8 cellular contexts compared by ENCODE assay signal in genomic region chr18:76349067-76349715, GRCh38.
DNase-seq lines count a peak whose midpoint lies in the region; ATAC-seq and TF ChIP-seq lines count a peak whose summit lies in the region.

No MANE protein-coding gene starts in this region.

- no peak overlapping the region for H3K4me3 Mint-ChIP-seq in activated naive CD8-positive, alpha-beta T cell treated with anti-CD3 and anti-CD28 coated beads, Interleukin-2, amount 50 U/mL, for 24 hours

- H3K27me3 Mint-ChIP-seq in activated naive CD8-positive, alpha-beta T cell treated with anti-CD3 and anti-CD28 coated beads, Interleukin-2, amount 50 U/mL, for 24 hours, result peaks cover 8% of the 10 kb centered on the region

- peak overlapping the region; percentile 32 for H3K27ac Mint-ChIP-seq in activated naive CD8-positive, alpha-beta T cell treated with anti-CD3 and anti-CD28 coated beads, Interleukin-2, amount 50 U/mL, for 24 hours

- H3K27ac ChIP-seq in right atrium auricular region, result no peak overlapping the region

- H3K9me3 Mint-ChIP-seq in activated naive CD8-positive, alpha-beta T cell treated with anti-CD3 and anti-CD28 coated beads, Interleukin-2, amount 50 U/mL, for 24 hours, result peaks cover 2% of the 10 kb centered on the region

- peaks cover 0 to 4% of the 10 kb centered on the region in 2 donors for H3K4me1 ChIP-seq in right atrium auricular region

- H3K36me3 ChIP-seq in right atrium auricular region, result no peaks in the 10 kb centered on the region

- no peaks in the 10 kb centered on the region for H3K9me3 ChIP-seq in right atrium auricular region

- no peak overlapping the region for H3K4me3 ChIP-seq in right atrium auricular region

- peaks cover 6% of the 10 kb centered on the region for H3K4me1 Mint-ChIP-seq in activated naive CD8-positive, alpha-beta T cell treated with anti-CD3 and anti-CD28 coated beads, Interleukin-2, amount 50 U/mL, for 24 hours

- DNase-seq in DMS153 treated with DMSO at 0.1 percent for 48 hours (lab: John Stamatoyannopoulos, UW; ENCODE audit: unreplicated experiment) (peak; percentile 83), NCI-H1105 (lab: John Stamatoyannopoulos, UW) (peak; percentile 64), SKM-1 (lab: John Stamatoyannopoulos, UW; ENCODE audit: unreplicated experiment) (peak; percentile 82), right atrium auricular region (ENCODE audit: low spot score) (peak; percentile 82), retina (peak; percentile 88)
- DNase-seq in activated naive CD8-positive, alpha-beta T cell treated with anti-CD3 and anti-CD28 coated beads, Interleukin-2, amount 50 U/mL, for 24 hours, result peak; percentile 70

- TF ChIP-seq CTCF in right atrium auricular region (IDR thresholded peaks at IDR 0.05), result peak; percentile 78 to 89

- H3K27me3 ChIP-seq in right atrium auricular region, result no peaks in the 10 kb centered on the region

- peak; percentile 59 for ATAC-seq in GM21825 (IDR thresholded peaks at IDR 0.05; ENCODE audit: unreplicated experiment)
- peak; percentile 34 for ATAC-seq in activated naive CD8-positive, alpha-beta T cell treated with anti-CD3 and anti-CD28 coated beads, Interleukin-2, amount 50 U/mL, for 24 hours
- no peak for ATAC-seq in HG02571 (IDR thresholded peaks at IDR 0.05; ENCODE audit: unreplicated experiment)

- peaks cover 1% of the 10 kb centered on the region for H3K36me3 Mint-ChIP-seq in activated naive CD8-positive, alpha-beta T cell treated with anti-CD3 and anti-CD28 coated beads, Interleukin-2, amount 50 U/mL, for 24 hours (ENCODE audit: low read depth)
